Comparison of ENCODE assay signal across 1 cellular context in the genomic region with DNA sequence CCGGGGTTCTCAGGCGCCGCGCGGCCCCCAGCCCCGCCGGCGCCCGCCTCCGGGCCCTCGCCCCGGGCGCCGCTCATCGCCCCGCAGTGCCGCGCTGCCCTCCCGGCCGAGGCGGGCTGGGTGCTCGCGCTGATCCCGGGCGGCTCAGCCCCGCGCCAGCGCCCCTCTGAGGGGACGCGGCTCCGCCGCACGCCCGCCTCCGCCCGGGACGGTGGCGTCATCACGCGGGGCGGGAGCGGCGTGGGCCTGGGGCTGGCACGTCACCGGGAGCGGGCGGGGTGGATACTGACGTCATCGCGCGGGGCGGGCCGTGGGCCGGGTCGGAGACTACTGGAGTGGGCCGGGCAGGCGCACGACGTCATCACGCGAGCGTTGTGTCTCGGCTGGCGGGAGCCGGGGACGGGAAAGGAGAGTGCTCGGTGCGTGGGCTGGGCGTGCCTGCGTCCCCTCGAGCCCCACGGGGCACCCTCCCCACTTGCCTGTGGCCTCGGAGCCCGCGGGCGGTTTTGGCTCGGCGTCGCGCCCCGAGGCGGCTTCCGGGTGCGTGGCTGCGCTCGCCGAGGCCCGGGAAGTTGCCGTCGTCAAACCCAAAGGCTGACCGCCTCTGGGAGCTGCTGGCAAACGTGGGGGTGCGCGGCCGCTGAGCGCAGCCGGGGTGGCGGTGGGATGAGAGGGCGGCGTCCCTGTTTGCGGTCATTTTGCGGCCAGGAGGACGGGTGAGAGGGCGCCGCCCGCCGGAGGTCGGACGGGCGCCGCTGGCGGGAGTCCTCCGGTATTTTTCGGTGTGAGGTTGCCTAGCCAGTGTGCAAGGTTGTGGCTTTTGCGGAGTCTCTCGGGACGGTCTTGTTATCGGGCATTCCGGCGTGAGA.
A peak's percentile ranks its signal among the peaks of the same experiment; 100 is the strongest.
TF ChIP-seq lines count a peak whose summit lies in the region.

A gene with protein sequence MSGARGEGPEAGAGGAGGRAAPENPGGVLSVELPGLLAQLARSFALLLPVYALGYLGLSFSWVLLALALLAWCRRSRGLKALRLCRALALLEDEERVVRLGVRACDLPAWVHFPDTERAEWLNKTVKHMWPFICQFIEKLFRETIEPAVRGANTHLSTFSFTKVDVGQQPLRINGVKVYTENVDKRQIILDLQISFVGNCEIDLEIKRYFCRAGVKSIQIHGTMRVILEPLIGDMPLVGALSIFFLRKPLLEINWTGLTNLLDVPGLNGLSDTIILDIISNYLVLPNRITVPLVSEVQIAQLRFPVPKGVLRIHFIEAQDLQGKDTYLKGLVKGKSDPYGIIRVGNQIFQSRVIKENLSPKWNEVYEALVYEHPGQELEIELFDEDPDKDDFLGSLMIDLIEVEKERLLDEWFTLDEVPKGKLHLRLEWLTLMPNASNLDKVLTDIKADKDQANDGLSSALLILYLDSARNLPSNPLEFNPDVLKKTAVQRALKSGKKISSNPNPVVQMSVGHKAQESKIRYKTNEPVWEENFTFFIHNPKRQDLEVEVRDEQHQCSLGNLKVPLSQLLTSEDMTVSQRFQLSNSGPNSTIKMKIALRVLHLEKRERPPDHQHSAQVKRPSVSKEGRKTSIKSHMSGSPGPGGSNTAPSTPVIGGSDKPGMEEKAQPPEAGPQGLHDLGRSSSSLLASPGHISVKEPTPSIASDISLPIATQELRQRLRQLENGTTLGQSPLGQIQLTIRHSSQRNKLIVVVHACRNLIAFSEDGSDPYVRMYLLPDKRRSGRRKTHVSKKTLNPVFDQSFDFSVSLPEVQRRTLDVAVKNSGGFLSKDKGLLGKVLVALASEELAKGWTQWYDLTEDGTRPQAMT (minus strand): TSS at position 168 of the 869 bp plus-strand sequence. CDS start 91 bp downstream, at position 77.

TF ChIP-seq in HEK293, 187 proteins besides CTCF, POLR2A, EP300 and RAD21 (continued from another document and continues in another):
- TF ChIP-seq, protein P1, sequence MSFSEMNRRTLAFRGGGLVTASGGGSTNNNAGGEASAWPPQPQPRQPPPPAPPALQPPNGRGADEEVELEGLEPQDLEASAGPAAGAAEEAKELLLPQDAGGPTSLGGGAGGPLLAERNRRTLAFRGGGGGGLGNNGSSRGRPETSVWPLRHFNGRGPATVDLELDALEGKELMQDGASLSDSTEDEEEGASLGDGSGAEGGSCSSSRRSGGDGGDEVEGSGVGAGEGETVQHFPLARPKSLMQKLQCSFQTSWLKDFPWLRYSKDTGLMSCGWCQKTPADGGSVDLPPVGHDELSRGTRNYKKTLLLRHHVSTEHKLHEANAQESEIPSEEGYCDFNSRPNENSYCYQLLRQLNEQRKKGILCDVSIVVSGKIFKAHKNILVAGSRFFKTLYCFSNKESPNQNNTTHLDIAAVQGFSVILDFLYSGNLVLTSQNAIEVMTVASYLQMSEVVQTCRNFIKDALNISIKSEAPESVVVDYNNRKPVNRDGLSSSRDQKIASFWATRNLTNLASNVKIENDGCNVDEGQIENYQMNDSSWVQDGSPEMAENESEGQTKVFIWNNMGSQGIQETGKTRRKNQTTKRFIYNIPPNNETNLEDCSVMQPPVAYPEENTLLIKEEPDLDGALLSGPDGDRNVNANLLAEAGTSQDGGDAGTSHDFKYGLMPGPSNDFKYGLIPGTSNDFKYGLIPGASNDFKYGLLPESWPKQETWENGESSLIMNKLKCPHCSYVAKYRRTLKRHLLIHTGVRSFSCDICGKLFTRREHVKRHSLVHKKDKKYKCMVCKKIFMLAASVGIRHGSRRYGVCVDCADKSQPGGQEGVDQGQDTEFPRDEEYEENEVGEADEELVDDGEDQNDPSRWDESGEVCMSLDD (tag by site-specific recombination; IDR thresholded peaks at IDR 0.05), result peak; percentile 71
- TF ChIP-seq ZNF324 (tag by site-specific recombination; IDR thresholded peaks at IDR 0.05), result peak; percentile 89
- TF ChIP-seq ZNF558 (tag by site-specific recombination; IDR thresholded peaks at IDR 0.05), result no peak
- peak; percentile 92 for TF ChIP-seq SP7 (tag by site-specific recombination; IDR thresholded peaks at IDR 0.05)
- no peak for TF ChIP-seq ZFP3 (tag by site-specific recombination; IDR thresholded peaks at IDR 0.05; ENCODE audit: low read depth)
- 0 out of 2 replicates have a peak, but pooled peaks have one; percentile 55 for TF ChIP-seq ZNF394 (tag by site-specific recombination; IDR thresholded peaks at IDR 0.05; ENCODE audit: borderline replicate concordance)
- peak; percentile 78 for TF ChIP-seq ZNF843 (tag by site-specific recombination; IDR thresholded peaks at IDR 0.05)
- peak; percentile 56; the same call in 1 of the 2 replicates for TF ChIP-seq ZNF24 (tag by site-specific recombination; IDR thresholded peaks at IDR 0.05)
- TF ChIP-seq KLF1 (tag by site-specific recombination; IDR thresholded peaks at IDR 0.05), result peak; percentile 89
- TF ChIP-seq ZNF777 (tag by site-specific recombination; IDR thresholded peaks at IDR 0.05; ENCODE audit: borderline replicate concordance), result peak; percentile 87; the same call in 1 of the 2 replicates
- no peak; the same call in 1 of the 2 replicates for TF ChIP-seq OSR2 (tag by site-specific recombination; IDR thresholded peaks at IDR 0.05)
- peak; percentile 98 for TF ChIP-seq ZNF785 (tag by site-specific recombination; IDR thresholded peaks at IDR 0.05)
- peak; percentile 94 for TF ChIP-seq ZBTB8A (tag by site-specific recombination; IDR thresholded peaks at IDR 0.05)
- peak; percentile 86 for TF ChIP-seq ZBTB20 (tag by site-specific recombination; IDR thresholded peaks at IDR 0.05)
- TF ChIP-seq ZNF366 (tag by site-specific recombination; conservative IDR thresholded peaks at IDR 0.05), result peak; percentile 23; the same call in 1 of the 2 replicates
- TF ChIP-seq, protein P2, sequence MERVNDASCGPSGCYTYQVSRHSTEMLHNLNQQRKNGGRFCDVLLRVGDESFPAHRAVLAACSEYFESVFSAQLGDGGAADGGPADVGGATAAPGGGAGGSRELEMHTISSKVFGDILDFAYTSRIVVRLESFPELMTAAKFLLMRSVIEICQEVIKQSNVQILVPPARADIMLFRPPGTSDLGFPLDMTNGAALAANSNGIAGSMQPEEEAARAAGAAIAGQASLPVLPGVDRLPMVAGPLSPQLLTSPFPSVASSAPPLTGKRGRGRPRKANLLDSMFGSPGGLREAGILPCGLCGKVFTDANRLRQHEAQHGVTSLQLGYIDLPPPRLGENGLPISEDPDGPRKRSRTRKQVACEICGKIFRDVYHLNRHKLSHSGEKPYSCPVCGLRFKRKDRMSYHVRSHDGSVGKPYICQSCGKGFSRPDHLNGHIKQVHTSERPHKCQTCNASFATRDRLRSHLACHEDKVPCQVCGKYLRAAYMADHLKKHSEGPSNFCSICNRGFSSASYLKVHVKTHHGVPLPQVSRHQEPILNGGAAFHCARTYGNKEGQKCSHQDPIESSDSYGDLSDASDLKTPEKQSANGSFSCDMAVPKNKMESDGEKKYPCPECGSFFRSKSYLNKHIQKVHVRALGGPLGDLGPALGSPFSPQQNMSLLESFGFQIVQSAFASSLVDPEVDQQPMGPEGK (tag by site-specific recombination; IDR thresholded peaks at IDR 0.05), result peak; percentile 84; the same call in 1 of the 2 replicates
- 0 out of 2 replicates have a peak, but pooled peaks have one; percentile 23 for TF ChIP-seq PRDM1 (tag by site-specific recombination; IDR thresholded peaks at IDR 0.05)
- peak; percentile 95 for TF ChIP-seq KLF8 (tag by site-specific recombination; IDR thresholded peaks at IDR 0.05)
- no peak for TF ChIP-seq ZNF596 (tag by site-specific recombination; IDR thresholded peaks at IDR 0.05)
- peak; percentile 92 for TF ChIP-seq KLF9 (tag by site-specific recombination; IDR thresholded peaks at IDR 0.05; ENCODE audit: low read depth)
- TF ChIP-seq SP2 (tag by site-specific recombination; IDR thresholded peaks at IDR 0.05), result peak; percentile 90
- TF ChIP-seq, protein P3, sequence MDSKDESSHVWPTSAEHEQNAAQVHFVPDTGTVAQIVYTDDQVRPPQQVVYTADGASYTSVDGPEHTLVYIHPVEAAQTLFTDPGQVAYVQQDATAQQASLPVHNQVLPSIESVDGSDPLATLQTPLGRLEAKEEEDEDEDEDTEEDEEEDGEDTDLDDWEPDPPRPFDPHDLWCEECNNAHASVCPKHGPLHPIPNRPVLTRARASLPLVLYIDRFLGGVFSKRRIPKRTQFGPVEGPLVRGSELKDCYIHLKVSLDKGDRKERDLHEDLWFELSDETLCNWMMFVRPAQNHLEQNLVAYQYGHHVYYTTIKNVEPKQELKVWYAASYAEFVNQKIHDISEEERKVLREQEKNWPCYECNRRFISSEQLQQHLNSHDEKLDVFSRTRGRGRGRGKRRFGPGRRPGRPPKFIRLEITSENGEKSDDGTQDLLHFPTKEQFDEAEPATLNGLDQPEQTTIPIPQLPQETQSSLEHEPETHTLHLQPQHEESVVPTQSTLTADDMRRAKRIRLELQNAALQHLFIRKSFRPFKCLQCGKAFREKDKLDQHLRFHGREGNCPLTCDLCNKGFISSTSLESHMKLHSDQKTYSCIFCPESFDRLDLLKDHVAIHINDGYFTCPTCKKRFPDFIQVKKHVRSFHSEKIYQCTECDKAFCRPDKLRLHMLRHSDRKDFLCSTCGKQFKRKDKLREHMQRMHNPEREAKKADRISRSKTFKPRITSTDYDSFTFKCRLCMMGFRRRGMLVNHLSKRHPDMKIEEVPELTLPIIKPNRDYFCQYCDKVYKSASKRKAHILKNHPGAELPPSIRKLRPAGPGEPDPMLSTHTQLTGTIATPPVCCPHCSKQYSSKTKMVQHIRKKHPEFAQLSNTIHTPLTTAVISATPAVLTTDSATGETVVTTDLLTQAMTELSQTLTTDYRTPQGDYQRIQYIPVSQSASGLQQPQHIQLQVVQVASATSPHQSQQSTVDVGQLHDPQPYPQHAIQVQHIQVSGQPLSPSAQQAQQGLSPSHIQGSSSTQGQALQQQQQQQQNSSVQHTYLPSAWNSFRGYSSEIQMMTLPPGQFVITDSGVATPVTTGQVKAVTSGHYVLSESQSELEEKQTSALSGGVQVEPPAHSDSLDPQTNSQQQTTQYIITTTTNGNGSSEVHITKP (tag by site-specific recombination; IDR thresholded peaks at IDR 0.05), result peak; percentile 56
- TF ChIP-seq ZNF561 (tag by site-specific recombination; IDR thresholded peaks at IDR 0.05; ENCODE audit: borderline replicate concordance), result peak; percentile 72; the same call in 1 of the 2 replicates
- TF ChIP-seq ZNF354C (tag by site-specific recombination; IDR thresholded peaks at IDR 0.05; ENCODE audit: borderline replicate concordance, low read depth), result no peak
- TF ChIP-seq, protein P4, sequence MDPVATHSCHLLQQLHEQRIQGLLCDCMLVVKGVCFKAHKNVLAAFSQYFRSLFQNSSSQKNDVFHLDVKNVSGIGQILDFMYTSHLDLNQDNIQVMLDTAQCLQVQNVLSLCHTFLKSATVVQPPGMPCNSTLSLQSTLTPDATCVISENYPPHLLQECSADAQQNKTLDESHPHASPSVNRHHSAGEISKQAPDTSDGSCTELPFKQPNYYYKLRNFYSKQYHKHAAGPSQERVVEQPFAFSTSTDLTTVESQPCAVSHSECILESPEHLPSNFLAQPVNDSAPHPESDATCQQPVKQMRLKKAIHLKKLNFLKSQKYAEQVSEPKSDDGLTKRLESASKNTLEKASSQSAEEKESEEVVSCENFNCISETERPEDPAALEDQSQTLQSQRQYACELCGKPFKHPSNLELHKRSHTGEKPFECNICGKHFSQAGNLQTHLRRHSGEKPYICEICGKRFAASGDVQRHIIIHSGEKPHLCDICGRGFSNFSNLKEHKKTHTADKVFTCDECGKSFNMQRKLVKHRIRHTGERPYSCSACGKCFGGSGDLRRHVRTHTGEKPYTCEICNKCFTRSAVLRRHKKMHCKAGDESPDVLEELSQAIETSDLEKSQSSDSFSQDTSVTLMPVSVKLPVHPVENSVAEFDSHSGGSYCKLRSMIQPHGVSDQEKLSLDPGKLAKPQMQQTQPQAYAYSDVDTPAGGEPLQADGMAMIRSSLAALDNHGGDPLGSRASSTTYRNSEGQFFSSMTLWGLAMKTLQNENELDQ (tag by site-specific recombination; IDR thresholded peaks at IDR 0.05; ENCODE audit: low read depth), result no peak
- no peak for TF ChIP-seq HOXD13 (CRISPR knock-in tag; IDR thresholded peaks at IDR 0.05; ENCODE audit: borderline replicate concordance)
- TF ChIP-seq, protein P5, sequence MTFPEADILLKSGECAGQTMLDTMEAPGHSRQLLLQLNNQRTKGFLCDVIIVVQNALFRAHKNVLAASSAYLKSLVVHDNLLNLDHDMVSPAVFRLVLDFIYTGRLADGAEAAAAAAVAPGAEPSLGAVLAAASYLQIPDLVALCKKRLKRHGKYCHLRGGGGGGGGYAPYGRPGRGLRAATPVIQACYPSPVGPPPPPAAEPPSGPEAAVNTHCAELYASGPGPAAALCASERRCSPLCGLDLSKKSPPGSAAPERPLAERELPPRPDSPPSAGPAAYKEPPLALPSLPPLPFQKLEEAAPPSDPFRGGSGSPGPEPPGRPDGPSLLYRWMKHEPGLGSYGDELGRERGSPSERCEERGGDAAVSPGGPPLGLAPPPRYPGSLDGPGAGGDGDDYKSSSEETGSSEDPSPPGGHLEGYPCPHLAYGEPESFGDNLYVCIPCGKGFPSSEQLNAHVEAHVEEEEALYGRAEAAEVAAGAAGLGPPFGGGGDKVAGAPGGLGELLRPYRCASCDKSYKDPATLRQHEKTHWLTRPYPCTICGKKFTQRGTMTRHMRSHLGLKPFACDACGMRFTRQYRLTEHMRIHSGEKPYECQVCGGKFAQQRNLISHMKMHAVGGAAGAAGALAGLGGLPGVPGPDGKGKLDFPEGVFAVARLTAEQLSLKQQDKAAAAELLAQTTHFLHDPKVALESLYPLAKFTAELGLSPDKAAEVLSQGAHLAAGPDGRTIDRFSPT (tag by site-specific recombination; IDR thresholded peaks at IDR 0.05), result peak; percentile 75; the same call in 1 of the 2 replicates
- TF ChIP-seq GLIS1 (tag by site-specific recombination; IDR thresholded peaks at IDR 0.05), result peak; percentile 59; the same call in 1 of the 2 replicates
- peak; percentile 46; the same call in 1 of the 2 replicates for TF ChIP-seq ZFP69B (tag by site-specific recombination; IDR thresholded peaks at IDR 0.05)
- TF ChIP-seq, protein P6, sequence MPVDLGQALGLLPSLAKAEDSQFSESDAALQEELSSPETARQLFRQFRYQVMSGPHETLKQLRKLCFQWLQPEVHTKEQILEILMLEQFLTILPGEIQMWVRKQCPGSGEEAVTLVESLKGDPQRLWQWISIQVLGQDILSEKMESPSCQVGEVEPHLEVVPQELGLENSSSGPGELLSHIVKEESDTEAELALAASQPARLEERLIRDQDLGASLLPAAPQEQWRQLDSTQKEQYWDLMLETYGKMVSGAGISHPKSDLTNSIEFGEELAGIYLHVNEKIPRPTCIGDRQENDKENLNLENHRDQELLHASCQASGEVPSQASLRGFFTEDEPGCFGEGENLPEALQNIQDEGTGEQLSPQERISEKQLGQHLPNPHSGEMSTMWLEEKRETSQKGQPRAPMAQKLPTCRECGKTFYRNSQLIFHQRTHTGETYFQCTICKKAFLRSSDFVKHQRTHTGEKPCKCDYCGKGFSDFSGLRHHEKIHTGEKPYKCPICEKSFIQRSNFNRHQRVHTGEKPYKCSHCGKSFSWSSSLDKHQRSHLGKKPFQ (tag by site-specific recombination; IDR thresholded peaks at IDR 0.05), result 0 out of 2 replicates have a peak, but pooled peaks have one; percentile 15
